In the genomic region with DNA sequence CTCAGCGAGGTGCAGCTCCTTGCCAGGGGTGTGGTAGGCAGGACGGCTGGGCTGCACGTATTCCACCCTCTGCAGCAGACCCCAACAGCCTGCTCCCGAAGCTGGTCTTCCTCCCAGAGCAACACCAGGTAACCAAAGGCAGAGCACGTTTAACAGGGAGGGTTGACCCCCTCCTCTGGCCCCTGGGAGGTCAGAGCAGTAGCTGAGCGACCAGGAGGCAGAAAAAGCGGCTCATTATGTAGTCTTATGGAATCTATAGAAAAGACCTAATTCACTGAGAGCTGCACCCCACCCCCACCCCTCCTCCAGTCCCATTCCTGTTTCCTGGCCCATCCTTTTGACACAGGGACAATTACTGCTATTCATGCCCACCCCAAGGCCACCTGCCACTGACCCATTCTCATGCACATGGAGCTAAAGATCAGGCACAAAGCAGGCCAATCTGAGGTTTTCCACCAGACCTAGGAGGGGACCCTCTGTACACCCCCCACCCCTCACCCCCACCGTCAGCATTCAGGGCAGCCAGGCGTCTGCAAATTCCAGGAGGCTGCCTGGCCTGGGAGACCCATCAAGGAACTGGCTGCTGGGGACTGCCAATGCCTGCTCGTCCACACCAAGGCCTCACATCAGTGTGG, we compare ENCODE assay signal across 15 cellular contexts.
"Had no signal": no experiment of that assay in that cellular context is flagged by ENCODE, and none has a peak within 500 bp of the region (broad histone marks: within the 10 kb centered on the region; RNA-seq: fewer than 3 reads in every experiment).

No MANE protein-coding gene starts in this region.

- H3K9me3 Mint-ChIP-seq: activated naive CD8-positive, alpha-beta T cell treated with anti-CD3 and anti-CD28 coated beads, Interleukin-2, amount 50 U/mL, for 24 hours; natural killer cell treated with Interleukin-12 subunit alpha and Interleukin-12 subunit beta and Interleukin-15 and Interleukin-18, amount 100 ng/mL, for 72 hours had no signal

- H3K4me3 ChIP-seq: ascending aorta, cardiac muscle cell, pancreas, uterus had no signal

- H3K4me1 Mint-ChIP-seq: activated naive CD8-positive, alpha-beta T cell treated with anti-CD3 and anti-CD28 coated beads, Interleukin-2, amount 50 U/mL, for 24 hours had no signal

- ATAC-seq: activated naive CD8-positive, alpha-beta T cell treated with anti-CD3 and anti-CD28 coated beads, Interleukin-2, amount 50 U/mL, for 24 hours; natural killer cell treated with Interleukin-12 subunit alpha and Interleukin-12 subunit beta and Interleukin-15 and Interleukin-18, amount 100 ng/mL, for 72 hours; pancreas had no signal

- H3K4me1 ChIP-seq: ascending aorta, pancreas had no signal

- H3K27me3 ChIP-seq: ascending aorta, pancreas, uterus had no signal

- H3K36me3 Mint-ChIP-seq: natural killer cell treated with Interleukin-12 subunit alpha and Interleukin-12 subunit beta and Interleukin-15 and Interleukin-18, amount 100 ng/mL, for 72 hours had no signal

- H3K36me3 ChIP-seq: ascending aorta, cardiac muscle cell, pancreas, uterus, WERI-Rb-1 had no signal

- H3K27ac Mint-ChIP-seq: activated naive CD8-positive, alpha-beta T cell treated with anti-CD3 and anti-CD28 coated beads, Interleukin-2, amount 50 U/mL, for 24 hours; natural killer cell treated with Interleukin-12 subunit alpha and Interleukin-12 subunit beta and Interleukin-15 and Interleukin-18, amount 100 ng/mL, for 72 hours had no signal

- H3K4me3 Mint-ChIP-seq: activated naive CD8-positive, alpha-beta T cell treated with anti-CD3 and anti-CD28 coated beads, Interleukin-2, amount 50 U/mL, for 24 hours; natural killer cell treated with Interleukin-12 subunit alpha and Interleukin-12 subunit beta and Interleukin-15 and Interleukin-18, amount 100 ng/mL, for 72 hours had no signal

- DNase-seq: activated CD4-positive, alpha-beta T cell treated with anti-CD3 and anti-CD28 coated beads for 4 hours; activated naive CD4-positive, alpha-beta T cell treated with Interleukin-2 at 50 U/mL for 16 hours; activated naive CD8-positive, alpha-beta T cell treated with anti-CD3 and anti-CD28 coated beads, Interleukin-2, amount 50 U/mL, for 24 hours; effector CD4-positive, alpha-beta T cell; foreskin melanocyte; head of caudate nucleus; mammary epithelial cell; pancreas; stimulated activated CD4-positive, alpha-beta T cell treated with anti-CD3 and anti-CD28 coated beads, Interleukin-4, amount 100 ng/mL, for 1 hour; T-helper 1 cell; uterus had no signal

- H3K9me3 ChIP-seq: ascending aorta, pancreas, uterus had no signal
